In the genomic region with DNA sequence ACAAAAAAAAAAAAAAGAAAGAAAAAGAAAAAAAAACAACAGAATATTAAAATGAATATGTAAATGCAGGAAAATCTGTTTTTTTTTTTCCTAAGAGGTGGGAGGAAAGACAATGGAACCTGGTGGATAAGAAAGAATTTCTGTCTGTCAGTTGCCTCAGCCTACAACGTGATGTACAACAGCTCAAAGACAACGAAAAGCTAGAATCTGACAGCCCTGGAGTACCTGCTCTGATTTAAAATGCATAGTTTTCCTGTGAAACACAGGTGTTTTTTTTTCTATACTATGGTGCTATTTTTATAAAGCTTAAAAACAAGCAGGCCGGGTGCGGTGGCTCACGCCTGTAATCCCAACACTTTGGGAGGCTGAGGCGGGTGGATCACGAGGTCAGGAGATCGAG, we compare ENCODE assay signal across 21 cellular contexts. TPM values are rescaled to one million over a fixed set of nuclear protein-coding genes. Genes with fewer than 3 reads are reported as not detected.
"Had no signal": no experiment of that assay in that cellular context is flagged by ENCODE, and none has a peak within 500 bp of the region (broad histone marks: within the 10 kb centered on the region; RNA-seq: fewer than 3 reads in every experiment).

No MANE protein-coding gene starts in this region.

- H3K27ac ChIP-seq: breast epithelium, SK-N-MC, WERI-Rb-1 had no signal

- H3K27me3 ChIP-seq: breast epithelium had no signal

- H3K27me3 Mint-ChIP-seq: activated CD4-positive, alpha-beta memory T cell treated with anti-CD3 and anti-CD28 coated beads, Interleukin-2, amount 10 ng/mL, durations not matched to agents 7 days and 5 days; activated CD4-positive, alpha-beta T cell treated with anti-CD3 and anti-CD28 coated beads for 36 hours had no signal

- H3K36me3 ChIP-seq: breast epithelium, WERI-Rb-1 had no signal

- H3K4me3 Mint-ChIP-seq: activated CD4-positive, alpha-beta memory T cell treated with anti-CD3 and anti-CD28 coated beads, Interleukin-2, amount 10 ng/mL, durations not matched to agents 7 days and 5 days; activated CD4-positive, alpha-beta T cell treated with anti-CD3 and anti-CD28 coated beads for 36 hours; activated T-cell treated with anti-CD3 and anti-CD28 coated beads, Interleukin-2, amount 50 U/mL, for 72 hours; T-helper 2 cell treated with Interferon-gamma antibody and Interleukin-4, amounts not matched to agents 5 μg/mL and 100 μg/mL, for 36 hours had no signal

- DNase-seq: activated CD4-positive, alpha-beta memory T cell treated with anti-CD3 and anti-CD28 coated beads, Interleukin-2, amount 10 ng/mL, durations not matched to agents 7 days and 5 days; activated CD4-positive, alpha-beta T cell treated with anti-CD3 and anti-CD28 coated beads for 36 hours; activated CD4-positive, alpha-beta T cell treated with anti-CD3 and anti-CD28 coated beads, Interleukin-2, amount 50 U/mL, for 1 hour; activated CD8-positive, alpha-beta memory T cell treated with anti-CD3 and anti-CD28 coated beads, Interleukin-2, amount 50 U/mL, for 4 hours; activated naive CD4-positive, alpha-beta T cell treated with anti-CD3 and anti-CD28 coated beads, Interleukin-2, amount 50 U/mL, for 16 hours; activated T-cell treated with anti-CD3 and anti-CD28 coated beads, Interleukin-2, amount 50 U/mL, for 72 hours; Karpas-422; MM.1S; NCI-H1105 treated with DMSO at 0.1 percent for 48 hours; NCI-H1436 treated with DMSO at 0.1 percent for 48 hours; NCI-H187; NCI-H2081; NCI-H510A treated with DMSO at 0.1 percent for 48 hours; NK-92 treated with Interleukin-12 subunit alpha and Interleukin-12 subunit beta, amount 100 ng/mL, for 24 hours; T-helper 1 cell; WERI-Rb-1 had no signal

- ATAC-seq: activated CD4-positive, alpha-beta T cell treated with anti-CD3 and anti-CD28 coated beads for 36 hours; activated T-cell treated with anti-CD3 and anti-CD28 coated beads, Interleukin-2, amount 50 U/mL, for 72 hours; K562; Right ventricle myocardium inferior had no signal

- H3K4me3 ChIP-seq: breast epithelium, K562, SK-N-MC had no signal

- H3K9me3 Mint-ChIP-seq: activated CD4-positive, alpha-beta memory T cell treated with anti-CD3 and anti-CD28 coated beads, Interleukin-2, amount 10 ng/mL, durations not matched to agents 7 days and 5 days; activated T-cell treated with anti-CD3 and anti-CD28 coated beads, Interleukin-2, amount 50 U/mL, for 72 hours; T-helper 2 cell treated with Interferon-gamma antibody and Interleukin-4, amounts not matched to agents 5 μg/mL and 100 μg/mL, for 36 hours had no signal

- H3K27ac Mint-ChIP-seq: activated CD4-positive, alpha-beta memory T cell treated with anti-CD3 and anti-CD28 coated beads, Interleukin-2, amount 10 ng/mL, durations not matched to agents 7 days and 5 days; activated CD4-positive, alpha-beta T cell treated with anti-CD3 and anti-CD28 coated beads for 36 hours; activated T-cell treated with anti-CD3 and anti-CD28 coated beads, Interleukin-2, amount 50 U/mL, for 72 hours; T-helper 2 cell treated with Interferon-gamma antibody and Interleukin-4, amounts not matched to agents 5 μg/mL and 100 μg/mL, for 36 hours had no signal

- H3K9me3 ChIP-seq: breast epithelium had no signal

- H3K4me1 ChIP-seq: breast epithelium had no signal

RNA-seq across cellular contexts. Expression of a gene that starts 36.3 kb away (rescaled TPM):
- total RNA-seq: activated CD4-positive, alpha-beta T cell treated with anti-CD3 and anti-CD28 coated beads for 36 hours; activated T-cell treated with anti-CD3 and anti-CD28 coated beads, Interleukin-2, amount 50 U/mL, for 72 hours had no signal
